ENCODE assay signal across 8 cellular contexts in genomic region chr10:96229568-96230030, GRCh38. TPM values are rescaled to one million over a fixed set of nuclear protein-coding genes. Genes with fewer than 3 reads are reported as not detected.
DNase-seq lines count a peak whose midpoint lies in the region; ATAC-seq and TF ChIP-seq lines count a peak whose summit lies in the region.

No MANE protein-coding gene starts in this region.

- peak; percentile 70 for DNase-seq in D341Med (ENCODE audit: low spot score)
- peak; percentile 24 for DNase-seq in HFF-Myc (ENCODE audit: extremely low read depth, low read depth)
- peak; percentile 68 for DNase-seq in activated T-cell treated with anti-CD3 and anti-CD28 coated beads for 1 hour (ENCODE audit: low read depth)
- DNase-seq in stimulated activated naive CD4-positive, alpha-beta T cell (lab: John Stamatoyannopoulos, UW) = peak; percentile 57 to 84 (median 72)

- ATAC-seq in esophagus mucosa (peak; percentile 89), GM18519 (IDR thresholded peaks at IDR 0.05; ENCODE audit: low FRiP score, unreplicated experiment) (no peak)

- H3K9me3 Mint-ChIP-seq in nephron = no peaks in the 10 kb centered on the region

- TF ChIP-seq CTCF in HFF-Myc (IDR thresholded peaks at IDR 0.05; ENCODE audit: low read depth, low read length, missing control alignments) = peak; percentile 98
- TF ChIP-seq CTCF in OCI-LY1 (IDR thresholded peaks at IDR 0.05; ENCODE audit: low read length) = peak; percentile 83
- TF ChIP-seq CTCF in nephron (IDR thresholded peaks at IDR 0.05; ENCODE audit: unreplicated experiment in 3 of 3) = peak; percentile 49 to 63 (median 61)

- H3F3A ChIP-seq in OCI-LY1 (ENCODE audit: insufficient read depth, low read length) = no peaks in the 10 kb centered on the region

- H3K4me1 Mint-ChIP-seq in nephron = no peaks in the 10 kb centered on the region

- peaks cover 73% of the 10 kb centered on the region for H3K36me3 ChIP-seq in OCI-LY1 (ENCODE audit: insufficient read depth, low read length)

- no peaks in the 10 kb centered on the region for H3K36me3 Mint-ChIP-seq in nephron (ENCODE audit: low read depth)

- H3K27ac Mint-ChIP-seq in nephron = peak overlapping the region in 1 of 3 experiments; percentile 55

- no peaks in the 10 kb centered on the region for H3K9me2 ChIP-seq in OCI-LY1 (ENCODE audit: low read depth, low read length)

- H3K4me1 ChIP-seq in OCI-LY1 (ENCODE audit: insufficient read depth, low read length, severe bottlenecking) = peaks cover 23% of the 10 kb centered on the region

- peak overlapping the region; percentile 83 for H3K27ac ChIP-seq in OCI-LY1 (ENCODE audit: low read depth, low read length, poor library complexity, severe bottlenecking)

- no peaks in the 10 kb centered on the region for H3K27me3 ChIP-seq in OCI-LY1 (ENCODE audit: insufficient read depth, low read length)

- peaks cover 3% of the 10 kb centered on the region for H3K27me3 Mint-ChIP-seq in nephron (ENCODE audit: low read depth)

- H3K79me2 ChIP-seq in OCI-LY1 (ENCODE audit: insufficient read depth, low read length) = no peaks in the 10 kb centered on the region

- H3K4me3 Mint-ChIP-seq in nephron = no peak overlapping the region

- H4K20me1 ChIP-seq in OCI-LY1 (ENCODE audit: insufficient read depth, low read length) = no peaks in the 10 kb centered on the region

- H3K4me3 ChIP-seq in HFF-Myc (replicated peaks; ENCODE audit: low read depth, low read length) = no peak overlapping the region
- H3K4me3 ChIP-seq in OCI-LY1 (ENCODE audit: low read depth, low read length, poor library complexity, severe bottlenecking) = no peak overlapping the region

- no peak overlapping the region for H3K4me2 ChIP-seq in OCI-LY1 (ENCODE audit: low read length)

- H2AFZ ChIP-seq in OCI-LY1 (ENCODE audit: low read length) = no peak overlapping the region

- peak overlapping the region; percentile 15; the same call in 1 of the 2 replicates for H3K9ac ChIP-seq in OCI-LY1 (ENCODE audit: low read length)

- H3K9me3 ChIP-seq in OCI-LY1 (ENCODE audit: low read length) = no peaks in the 10 kb centered on the region

RNA-seq across cellular contexts. Expression of gene BLNK, which starts 41.8 kb away (rescaled TPM):
- total RNA-seq in esophagus mucosa = 51.3 TPM
